ENCODE assay signal across 11 cellular contexts in genomic region chr10:97931041-97931440, GRCh38.
"Had no signal": no experiment of that assay in that cellular context is flagged by ENCODE, and none has a peak within 500 bp of the region (broad histone marks: within the 10 kb centered on the region; RNA-seq: fewer than 3 reads in every experiment).

No MANE protein-coding gene starts in this region.

- H3K27ac Mint-ChIP-seq: GM23338, H9, HFFc6 had no signal

- H3K4me3 ChIP-seq: GM23248, GM23338, HAP-1 had no signal

- H3K36me3 ChIP-seq: HAP-1 had no signal

- H3K9me3 Mint-ChIP-seq: GM23338, H9, HFFc6 had no signal

- H3K27ac ChIP-seq: GM23248 had no signal

- H3K9ac ChIP-seq: GM23248 had no signal

- ATAC-seq: GM23338, HCT116 had no signal

- H3K9me3 ChIP-seq: HAP-1 had no signal

- H3K4me1 ChIP-seq: HAP-1 had no signal

- H2AFZ ChIP-seq: GM23248, GM23338 had no signal

- DNase-seq: GM23248, GOT3, H7, H9, HCEC 1CT, HFFc6 had no signal

- FAIRE-seq: H1, H54 had no signal

- H3K4me2 ChIP-seq: GM23338 had no signal

- H3K4me1 Mint-ChIP-seq: GM23338, H9 had no signal

- H3K4me3 Mint-ChIP-seq: GM23338, H9, HFFc6 had no signal
